8 cellular contexts compared by ENCODE assay signal in genomic region chr1:198167436-198167934, GRCh38. TPM values are rescaled to one million over a fixed set of nuclear protein-coding genes. Genes with fewer than 3 reads are reported as not detected.
A peak's percentile ranks its signal among the peaks of the same experiment; 100 is the strongest.
DNase-seq lines count a peak whose midpoint lies in the region; ATAC-seq and TF ChIP-seq lines count a peak whose summit lies in the region.

No MANE protein-coding gene starts in this region.

- H3K4me2 ChIP-seq in DND-41 (ENCODE audit: insufficient read depth, low read length): no peak overlapping the region

- H3K27ac ChIP-seq in DND-41 (ENCODE audit: low read length): peak overlapping the region; percentile 62
- peak overlapping the region in 1 of 2 donors; percentile 3 for H3K27ac ChIP-seq in tibial artery
- no peak overlapping the region for H3K27ac ChIP-seq in coronary artery

- peaks cover 88% of the 10 kb centered on the region for H3K4me1 ChIP-seq in DND-41 (ENCODE audit: insufficient read depth, low read length)
- H3K4me1 ChIP-seq in tibial artery: peaks cover 0 to 83% (median 31%) of the 10 kb centered on the region in 4 donors

- H3K9me3 ChIP-seq in DND-41 (ENCODE audit: insufficient read depth, low read length, severe bottlenecking) (no peaks in the 10 kb centered on the region), tibial artery (no peaks in the 10 kb centered on the region)

- H3K36me3 ChIP-seq in DND-41 (ENCODE audit: insufficient read depth, low read length) (no peaks in the 10 kb centered on the region), tibial artery (no peaks in the 10 kb centered on the region)

- TF ChIP-seq CTCF in DND-41 (IDR thresholded peaks at IDR 0.05; ENCODE audit: borderline replicate concordance, extremely low read depth, low read length, poor library complexity, severe bottlenecking): no peak
- TF ChIP-seq CTCF in mesothelial cell of epicardium (IDR thresholded peaks at IDR 0.05; ENCODE audit: unreplicated experiment): no peak
- TF ChIP-seq CTCF in tibial artery (IDR thresholded peaks at IDR 0.05): no peak
- TF ChIP-seq CTCF in coronary artery (IDR thresholded peaks at IDR 0.05): no peak

- no peaks in the 10 kb centered on the region for H3K9me3 Mint-ChIP-seq in activated T-helper 17 cell treated with anti-CD3 and anti-CD28 coated beads, Interleukin-2, amount 50 U/mL, for 72 hours
- H3K9me3 Mint-ChIP-seq in mesothelial cell of epicardium: no peaks in the 10 kb centered on the region

- H3K4me3 Mint-ChIP-seq in activated T-helper 17 cell treated with anti-CD3 and anti-CD28 coated beads, Interleukin-2, amount 50 U/mL, for 72 hours: peak overlapping the region; percentile 87
- H3K4me3 Mint-ChIP-seq in mesothelial cell of epicardium: no peak overlapping the region

- peaks cover 59% of the 10 kb centered on the region for H3K4me1 Mint-ChIP-seq in activated T-helper 17 cell treated with anti-CD3 and anti-CD28 coated beads, Interleukin-2, amount 50 U/mL, for 72 hours
- H3K4me1 Mint-ChIP-seq in mesothelial cell of epicardium: peaks cover 51% of the 10 kb centered on the region

- peak; percentile 48 for ATAC-seq in DND-41 (ENCODE audit: insufficient read depth, low read depth)
- peak; percentile 50 for ATAC-seq in GM19463 (IDR thresholded peaks at IDR 0.05; ENCODE audit: unreplicated experiment)
- ATAC-seq in HG03457 (IDR thresholded peaks at IDR 0.05; ENCODE audit: unreplicated experiment): peak; percentile 59
- ATAC-seq in activated T-helper 17 cell treated with anti-CD3 and anti-CD28 coated beads, Interleukin-2, amount 50 U/mL, for 72 hours (replicated peaks): peak; percentile 23

- DNase-seq in DND-41 (no peak), mesothelial cell of epicardium (ENCODE audit: low spot score in 2 of 2, unreplicated experiment in 2 of 2) (no peak), iPS-NIHi11 (ENCODE audit: low spot score) (no peak), tibial artery (no peak), coronary artery (ENCODE audit: low spot score) (no peak)

- H2AFZ ChIP-seq in DND-41 (ENCODE audit: low read depth, low read length): no peak overlapping the region

- intact Hi-C loops in tibial artery (cut with DNase I; ENCODE audit: low total_unique reads): no loop called here

- peaks cover 100% of the 10 kb centered on the region for H3K79me2 ChIP-seq in DND-41 (ENCODE audit: insufficient read depth, low read length)

- peaks cover 12% of the 10 kb centered on the region for H3K36me3 Mint-ChIP-seq in activated T-helper 17 cell treated with anti-CD3 and anti-CD28 coated beads, Interleukin-2, amount 50 U/mL, for 72 hours (ENCODE audit: low read depth)
- H3K36me3 Mint-ChIP-seq in mesothelial cell of epicardium: peaks cover 5% of the 10 kb centered on the region

- H3K27me3 ChIP-seq in DND-41 (ENCODE audit: insufficient read depth, low read length, poor library complexity): no peaks in the 10 kb centered on the region
- H3K27me3 ChIP-seq in tibial artery: no peaks in the 10 kb centered on the region

- H3K9ac ChIP-seq in DND-41 (ENCODE audit: low read depth, low read length): no peak overlapping the region

- H3K27me3 Mint-ChIP-seq in activated T-helper 17 cell treated with anti-CD3 and anti-CD28 coated beads, Interleukin-2, amount 50 U/mL, for 72 hours: no peaks in the 10 kb centered on the region
- H3K27me3 Mint-ChIP-seq in mesothelial cell of epicardium (ENCODE audit: low read depth): no peaks in the 10 kb centered on the region

- H3K27ac Mint-ChIP-seq in activated T-helper 17 cell treated with anti-CD3 and anti-CD28 coated beads, Interleukin-2, amount 50 U/mL, for 72 hours: peak overlapping the region; percentile 96
- peak overlapping the region; percentile 59 for H3K27ac Mint-ChIP-seq in mesothelial cell of epicardium

- peaks cover 42% of the 10 kb centered on the region for H4K20me1 ChIP-seq in DND-41 (ENCODE audit: insufficient read depth, low read length)

- H3K4me3 ChIP-seq in DND-41 (ENCODE audit: low read depth in 1 of 2, low read length in 2 of 2) (no peak overlapping the region), tibial artery (no peak overlapping the region), coronary artery (no peak overlapping the region)

RNA-seq across cellular contexts. Expression of gene NEK7, which starts 10.7 kb away (rescaled TPM):
- 10 to 100 TPM; 64.3 to 76.9 TPM for total RNA-seq in activated T-helper 17 cell treated with anti-CD3 and anti-CD28 coated beads, Interleukin-2, amount 50 U/mL, for 72 hours
- total RNA-seq in mesothelial cell of epicardium: 58.3 to 63.2 TPM (median 61.6 TPM) in 3 replicates
